Comparison of ENCODE assay signal across 26 cellular contexts in genomic region chr7:134629445-134629844, GRCh38.
"Had no signal": no experiment of that assay in that cellular context is flagged by ENCODE, and none has a peak within 500 bp of the region (broad histone marks: within the 10 kb centered on the region; RNA-seq: fewer than 3 reads in every experiment).

No MANE protein-coding gene starts in this region.

- H3K4me2 ChIP-seq: neural progenitor cell had no signal

- H3K27ac Mint-ChIP-seq: natural killer cell; nephron; neural progenitor cell; stimulated activated effector memory CD8-positive, alpha-beta T cell treated with anti-CD3 and anti-CD28 coated beads, Interleukin-12 subunit alpha, Interleukin-12 subunit beta, amount 100 ng/mL, for 72 hours; stimulated activated naive B cell treated with anti-CD40 and anti-IgM and Interleukin-4, amounts not matched to agents 10 μg/mL and 1 μg/mL and 100 μg/mL, for 72 hours; stimulated activated naive CD8-positive, alpha-beta T cell treated with anti-CD3 and anti-CD28 coated beads, Interleukin-15, Interleukin-2, amounts not matched to agents 100 ng/mL and 50 ng/mL, for 24 hours had no signal

- H3K4me1 Mint-ChIP-seq: nephron; neural progenitor cell; stimulated activated effector memory CD8-positive, alpha-beta T cell treated with anti-CD3 and anti-CD28 coated beads, Interleukin-12 subunit alpha, Interleukin-12 subunit beta, amount 100 ng/mL, for 72 hours had no signal

- H3K9me3 Mint-ChIP-seq: natural killer cell; nephron; neural progenitor cell; stimulated activated effector memory CD8-positive, alpha-beta T cell treated with anti-CD3 and anti-CD28 coated beads, Interleukin-12 subunit alpha, Interleukin-12 subunit beta, amount 100 ng/mL, for 72 hours; stimulated activated naive B cell treated with anti-CD40 and anti-IgM and Interleukin-4, amounts not matched to agents 10 μg/mL and 1 μg/mL and 100 μg/mL, for 72 hours; stimulated activated naive CD8-positive, alpha-beta T cell treated with anti-CD3 and anti-CD28 coated beads, Interleukin-15, Interleukin-2, amounts not matched to agents 100 ng/mL and 50 ng/mL, for 24 hours had no signal

- H2AFZ ChIP-seq: neural progenitor cell had no signal

- H3K9me3 ChIP-seq: pancreas, prostate gland, right atrium auricular region, right lobe of liver, sigmoid colon, stomach, thoracic aorta, thyroid gland, tibial nerve, upper lobe of left lung, vagina had no signal

- H3K4me3 Mint-ChIP-seq: natural killer cell; nephron; neural progenitor cell; stimulated activated effector memory CD8-positive, alpha-beta T cell treated with anti-CD3 and anti-CD28 coated beads, Interleukin-12 subunit alpha, Interleukin-12 subunit beta, amount 100 ng/mL, for 72 hours; stimulated activated naive B cell treated with anti-CD40 and anti-IgM and Interleukin-4, amounts not matched to agents 10 μg/mL and 1 μg/mL and 100 μg/mL, for 72 hours; stimulated activated naive CD8-positive, alpha-beta T cell treated with anti-CD3 and anti-CD28 coated beads, Interleukin-15, Interleukin-2, amounts not matched to agents 100 ng/mL and 50 ng/mL, for 24 hours had no signal

- H3K27me3 ChIP-seq: pancreas, right atrium auricular region, right lobe of liver, stomach, thyroid gland, upper lobe of left lung, vagina had no signal

- H3K36me3 Mint-ChIP-seq: natural killer cell; neural progenitor cell; stimulated activated effector memory CD8-positive, alpha-beta T cell treated with anti-CD3 and anti-CD28 coated beads, Interleukin-12 subunit alpha, Interleukin-12 subunit beta, amount 100 ng/mL, for 72 hours; stimulated activated naive B cell treated with anti-CD40 and anti-IgM and Interleukin-4, amounts not matched to agents 10 μg/mL and 1 μg/mL and 100 μg/mL, for 72 hours had no signal

- H3K27ac ChIP-seq: neural progenitor cell, pancreas, prostate gland, right atrium auricular region, right lobe of liver, sigmoid colon, stomach, thoracic aorta, thyroid gland, tibial nerve, upper lobe of left lung, vagina had no signal

- DNase-seq: natural killer cell; occipital lobe; pancreas; retina; right lobe of liver; sigmoid colon; small intestine; stimulated activated CD4-positive, alpha-beta T cell treated with anti-CD3 and anti-CD28 coated beads, Interleukin-15, amount 100 ng/mL, for 24 hours; stimulated activated CD4-positive, alpha-beta T cell treated with anti-CD3 and anti-CD28 coated beads, Interleukin-2, amount 100 ng/mL, for 24 hours; stimulated activated CD4-positive, alpha-beta T cell treated with anti-CD3 and anti-CD28 coated beads, Interleukin-2, amount 100 ng/mL, for 48 hours; stimulated activated CD4-positive, alpha-beta T cell treated with anti-CD3 and anti-CD28 coated beads, Interleukin-4, amount 100 ng/mL, for 24 hours; stimulated activated naive B cell treated with anti-CD40 and anti-IgM and Interleukin-4, amounts not matched to agents 10 μg/mL and 1 μg/mL and 100 μg/mL, for 72 hours; stimulated activated naive CD4-positive, alpha-beta T cell treated with Interleukin-2 at 50 U/mL for 16 hours; stomach; thyroid gland; trophoblast cell; upper lobe of left lung had no signal

- ATAC-seq: natural killer cell; pancreas; right lobe of liver; stimulated activated effector memory CD8-positive, alpha-beta T cell treated with anti-CD3 and anti-CD28 coated beads, Interleukin-12 subunit alpha, Interleukin-12 subunit beta, amount 100 ng/mL, for 72 hours; stimulated activated naive B cell treated with anti-CD40 and anti-IgM and Interleukin-4, amounts not matched to agents 10 μg/mL and 1 μg/mL and 100 μg/mL, for 72 hours had no signal

- H3K4me3 ChIP-seq: neural progenitor cell, pancreas, prostate gland, right atrium auricular region, right lobe of liver, sigmoid colon, stomach, thoracic aorta, thyroid gland, tibial nerve, upper lobe of left lung, vagina had no signal

- H3K4me1 ChIP-seq: neural progenitor cell, pancreas, prostate gland, right atrium auricular region, right lobe of liver, sigmoid colon, stomach, thyroid gland had no signal

- H3K36me3 ChIP-seq: neural progenitor cell, pancreas, prostate gland, right atrium auricular region, right lobe of liver, sigmoid colon, stomach, thoracic aorta, thyroid gland, tibial nerve, upper lobe of left lung, vagina had no signal
